Comparison of ENCODE assay signal across 8 cellular contexts in genomic region chr12:51171884-51172514, GRCh38. TPM values are rescaled to one million over a fixed set of nuclear protein-coding genes. Genes with fewer than 3 reads are reported as not detected.
DNase-seq lines count a peak whose midpoint lies in the region; ATAC-seq and TF ChIP-seq lines count a peak whose summit lies in the region.

No MANE protein-coding gene starts in this region.

- H3K36me3 Mint-ChIP-seq in activated CD4-positive, alpha-beta T cell treated with anti-CD3 and anti-CD28 coated beads, Interleukin-2, amount 10 ng/mL, durations not matched to agents 7 days and 5 days (ENCODE audit: low read depth) = peaks cover 14% of the 10 kb centered on the region
- H3K36me3 Mint-ChIP-seq in activated T-helper 17 cell treated with anti-CD3 and anti-CD28 coated beads, Interleukin-2, amount 50 U/mL, for 72 hours (ENCODE audit: low read depth) = peaks cover 9% of the 10 kb centered on the region

- no peak overlapping the region for H3K4me3 Mint-ChIP-seq in activated CD4-positive, alpha-beta T cell treated with anti-CD3 and anti-CD28 coated beads, Interleukin-2, amount 10 ng/mL, durations not matched to agents 7 days and 5 days
- H3K4me3 Mint-ChIP-seq in activated T-helper 17 cell treated with anti-CD3 and anti-CD28 coated beads, Interleukin-2, amount 50 U/mL, for 72 hours = no peak overlapping the region

- no peaks in the 10 kb centered on the region for H3K36me3 ChIP-seq in smooth muscle cell (ENCODE audit: low read depth)

- H3K27me3 ChIP-seq in right cardiac atrium (ENCODE audit: control insufficient read depth, insufficient read depth) = no peaks in the 10 kb centered on the region
- no peaks in the 10 kb centered on the region for H3K27me3 ChIP-seq in smooth muscle cell (ENCODE audit: low read depth)

- POLR2A ChIA-PET in activated CD4-positive, alpha-beta T cell treated with anti-CD3 and anti-CD28 coated beads, Interleukin-2, amount 10 ng/mL, durations not matched to agents 7 days and 5 days (lab: Charles Lee) = interaction anchor here (0.6 kb wide), 1 partner anchor 642 kb away, joined by 3 read pairs; no protein-coding TSS in a partner anchor

- peak overlapping the region; percentile 84 for H2AFZ ChIP-seq in smooth muscle cell (ENCODE audit: low read depth)

- no peaks in the 10 kb centered on the region for H3K27me3 Mint-ChIP-seq in activated CD4-positive, alpha-beta T cell treated with anti-CD3 and anti-CD28 coated beads, Interleukin-2, amount 10 ng/mL, durations not matched to agents 7 days and 5 days
- no peaks in the 10 kb centered on the region for H3K27me3 Mint-ChIP-seq in activated T-helper 17 cell treated with anti-CD3 and anti-CD28 coated beads, Interleukin-2, amount 50 U/mL, for 72 hours

- no peak for TF ChIP-seq CTCF in smooth muscle cell (IDR thresholded peaks at IDR 0.05; ENCODE audit: borderline replicate concordance, insufficient read depth, poor library complexity, severe bottlenecking)

- WGBS in right cardiac atrium = 4% methylated on average over 16 of the region's 16 CpGs
- 3% methylated on average over 16 of the region's 16 CpGs for WGBS in smooth muscle cell (ENCODE audit: low lambda C conversion rate)

- intact Hi-C loops in right cardiac atrium (cut with DNase I) = no loop called here

- H3K4me1 ChIP-seq in right cardiac atrium (ENCODE audit: control insufficient read depth, insufficient read depth, low read length) (peaks cover 2% of the 10 kb centered on the region), smooth muscle cell (ENCODE audit: low read depth) (peaks cover 4% of the 10 kb centered on the region)

- H3K79me2 ChIP-seq in smooth muscle cell (ENCODE audit: low read depth) = peaks cover 50% of the 10 kb centered on the region

- H3K9ac ChIP-seq in smooth muscle cell (ENCODE audit: low read depth) = peak overlapping the region; percentile 98

- H3F3A ChIP-seq in smooth muscle cell (ENCODE audit: low read depth) = no peaks in the 10 kb centered on the region

- no peak overlapping the region for H3K27ac Mint-ChIP-seq in activated CD4-positive, alpha-beta T cell treated with anti-CD3 and anti-CD28 coated beads, Interleukin-2, amount 10 ng/mL, durations not matched to agents 7 days and 5 days
- no peak overlapping the region for H3K27ac Mint-ChIP-seq in activated T-helper 17 cell treated with anti-CD3 and anti-CD28 coated beads, Interleukin-2, amount 50 U/mL, for 72 hours

- H3K4me1 Mint-ChIP-seq in activated CD4-positive, alpha-beta T cell treated with anti-CD3 and anti-CD28 coated beads, Interleukin-2, amount 10 ng/mL, durations not matched to agents 7 days and 5 days = peaks cover 9% of the 10 kb centered on the region
- H3K4me1 Mint-ChIP-seq in activated T-helper 17 cell treated with anti-CD3 and anti-CD28 coated beads, Interleukin-2, amount 50 U/mL, for 72 hours = peaks cover 14% of the 10 kb centered on the region

- H3K9me3 ChIP-seq in right cardiac atrium (ENCODE audit: control insufficient read depth, low read length) (no peaks in the 10 kb centered on the region), smooth muscle cell (replicated peaks; ENCODE audit: low read depth) (no peaks in the 10 kb centered on the region)

- peak overlapping the region; percentile 89 for H3K4me2 ChIP-seq in smooth muscle cell

- DNase-seq in activated CD4-positive, alpha-beta T cell treated with anti-CD3 and anti-CD28 coated beads, Interleukin-2, amount 10 ng/mL, durations not matched to agents 7 days and 5 days = peak; percentile 15
- no peak for DNase-seq in activated CD4-positive, alpha-beta T cell treated with anti-CD3 and anti-CD28 coated beads for 1 hour
- DNase-seq in HS-5 (ENCODE audit: low read depth) = peak; percentile 4
- peak in 1 of 3 donors; percentile 51 for DNase-seq in right cardiac atrium
- no peak for DNase-seq in smooth muscle cell (lab: John Stamatoyannopoulos, UW; ENCODE audit: unreplicated experiment)

- ATAC-seq in activated T-helper 17 cell treated with anti-CD3 and anti-CD28 coated beads, Interleukin-2, amount 50 U/mL, for 72 hours (replicated peaks) = peak; percentile 0
- peak in 1 of 2 donors; percentile 14 for ATAC-seq in right cardiac atrium
- no peak for ATAC-seq in HG03108 (IDR thresholded peaks at IDR 0.05; ENCODE audit: unreplicated experiment)
- no peak for ATAC-seq in HG03521 (IDR thresholded peaks at IDR 0.05; ENCODE audit: unreplicated experiment)

- H4K20me1 ChIP-seq in smooth muscle cell (ENCODE audit: low read depth) = peaks cover 28% of the 10 kb centered on the region

- H3K4me3 ChIP-seq in right cardiac atrium (ENCODE audit: low read length) (peak overlapping the region; percentile 90), smooth muscle cell (peak overlapping the region; percentile 77)

- H3K9me3 Mint-ChIP-seq in activated CD4-positive, alpha-beta T cell treated with anti-CD3 and anti-CD28 coated beads, Interleukin-2, amount 10 ng/mL, durations not matched to agents 7 days and 5 days = no peaks in the 10 kb centered on the region
- no peaks in the 10 kb centered on the region for H3K9me3 Mint-ChIP-seq in activated T-helper 17 cell treated with anti-CD3 and anti-CD28 coated beads, Interleukin-2, amount 50 U/mL, for 72 hours

- H3K27ac ChIP-seq in right cardiac atrium (ENCODE audit: low read length) (peak overlapping the region; percentile 96), smooth muscle cell (ENCODE audit: low read depth) (peak overlapping the region; percentile 98)

- CTCF ChIA-PET in activated CD4-positive, alpha-beta T cell treated with anti-CD3 and anti-CD28 coated beads, Interleukin-2, amount 10 ng/mL, durations not matched to agents 7 days and 5 days (lab: Charles Lee) = interaction anchor here (0.8 to 1.3 kb wide), 2 partner anchors 13 to 45 kb away, joined by 3 read pairs; partner anchors contain the start of gene POU6F1

RNA-seq across cellular contexts. Expression of gene TFCP2, which starts 0.9 kb away (rescaled TPM):
- total RNA-seq in activated CD4-positive, alpha-beta T cell treated with anti-CD3 and anti-CD28 coated beads, Interleukin-2, amount 10 ng/mL, durations not matched to agents 7 days and 5 days = 10 to 100 TPM; 39.2 to 40.9 TPM
- 10 to 100 TPM; 30.4 to 30.7 TPM for total RNA-seq in activated T-helper 17 cell treated with anti-CD3 and anti-CD28 coated beads, Interleukin-2, amount 50 U/mL, for 72 hours
- 10 to 100 TPM; 17.4 to 25.1 (median 20.3) TPM for total RNA-seq in right cardiac atrium
- 11.8 TPM for polyA plus RNA-seq in right cardiac atrium
- total RNA-seq in smooth muscle cell = 12.4 and 13.4 TPM in 2 replicates
- 8.8 and 16.2 TPM in 2 replicates for polyA plus RNA-seq in smooth muscle cell

RNA-seq across cellular contexts. Expression of gene POU6F1, which starts 45.9 kb away (rescaled TPM):
- total RNA-seq in activated CD4-positive, alpha-beta T cell treated with anti-CD3 and anti-CD28 coated beads, Interleukin-2, amount 10 ng/mL, durations not matched to agents 7 days and 5 days = 1 to 10 TPM; 4.7 to 6.3 TPM
- total RNA-seq in activated T-helper 17 cell treated with anti-CD3 and anti-CD28 coated beads, Interleukin-2, amount 50 U/mL, for 72 hours = 10 to 100 TPM in 1 of 2 donors, 1 to 10 TPM in 1; 6.9 to 25.2 TPM
- total RNA-seq in right cardiac atrium (10 to 100 TPM in 1 of 4 donors, 1 to 10 TPM in 3; 7.7 to 10.2 (median 8.4) TPM), smooth muscle cell (4.2 and 4.6 TPM in 2 replicates)
- polyA plus RNA-seq in right cardiac atrium (4.6 TPM), smooth muscle cell (7.6 and 7.9 TPM in 2 replicates)

Comparison
In these comparisons a context has a peak if more than half of its experiments do, and no peak if none do; other contexts are left out.
1. DNase-seq: peak in activated CD4-positive, alpha-beta T cell treated with anti-CD3 and anti-CD28 coated beads, Interleukin-2, amount 10 ng/mL, durations not matched to agents 7 days and 5 days (single experiment) and HS-5 (single experiment); none in activated CD4-positive, alpha-beta T cell treated with anti-CD3 and anti-CD28 coated beads for 1 hour (single experiment) and smooth muscle cell (single experiment).